In genomic region chr14:103067231-103067954, GRCh38 we compare ENCODE assay signal across 11 cellular contexts. TPM values are rescaled to one million over a fixed set of nuclear protein-coding genes. Genes with fewer than 3 reads are reported as not detected.
DNase-seq lines count a peak whose midpoint lies in the region; ATAC-seq and TF ChIP-seq lines count a peak whose summit lies in the region.
"Had no signal": no experiment of that assay in that cellular context is flagged by ENCODE, and none has a peak within 500 bp of the region (broad histone marks: within the 10 kb centered on the region; RNA-seq: fewer than 3 reads in every experiment).

No MANE protein-coding gene starts in this region.

- H3K4me3 ChIP-seq in right atrium auricular region, result no peak overlapping the region
- H3K4me3 ChIP-seq in spleen, result no peak overlapping the region

- no peak for TF ChIP-seq CTCF in right atrium auricular region (IDR thresholded peaks at IDR 0.05)
- TF ChIP-seq CTCF in spleen (IDR thresholded peaks at IDR 0.05 in 8 of 11, conservative IDR thresholded peaks at IDR 0.05 in 3 of 11), result no peak

- 78 to 89% (median 84%) methylated on average over 8 of the region's 8 CpGs for WGBS in spleen, 5 donors

- DNase-seq in GM04503 (ENCODE audit: low read depth), result peak; percentile 78
- DNase-seq in astrocyte of the hippocampus (ENCODE audit: low read depth, low spot score), result peak; percentile 47
- DNase-seq in right atrium auricular region (ENCODE audit: low spot score), result peak; percentile 76
- DNase-seq in spleen, result peak; percentile 15
- no peak for DNase-seq in NCI-H1092 (lab: John Stamatoyannopoulos, UW)
- no peak for DNase-seq in GDM1 (lab: John Stamatoyannopoulos, UW)
- DNase-seq: activated CD4-positive, alpha-beta T cell treated with anti-CD3 and anti-CD28 coated beads, Interleukin-2, amount 50 U/mL, for 4 hours; DMS53 had no signal

- no peaks in the 10 kb centered on the region for H3K27me3 ChIP-seq in right atrium auricular region
- H3K27me3 ChIP-seq in spleen (replicated peaks in 1 of 7), result peaks cover 0 to 10% (median 0%) of the 10 kb centered on the region in 7 donors

- H3K9me3 ChIP-seq in right atrium auricular region (no peaks in the 10 kb centered on the region), spleen (no peaks in the 10 kb centered on the region)

- TF ChIP-seq POLR2A in spleen (IDR thresholded peaks at IDR 0.05), result no peak

- H3K36me3 ChIP-seq in right atrium auricular region, result no peaks in the 10 kb centered on the region
- no peaks in the 10 kb centered on the region for H3K36me3 ChIP-seq in spleen

- H3K27ac ChIP-seq in right atrium auricular region, result peak overlapping the region; percentile 43 to 51
- H3K27ac ChIP-seq in spleen, result no peak overlapping the region

- ATAC-seq in GM21576 (IDR thresholded peaks at IDR 0.05; ENCODE audit: unreplicated experiment) (no peak), GM21723 (IDR thresholded peaks at IDR 0.05; ENCODE audit: unreplicated experiment) (no peak)

- H3K4me1 ChIP-seq in right atrium auricular region, result peaks cover 0 to 17% of the 10 kb centered on the region in 2 donors
- peaks cover 0 to 34% (median 15%) of the 10 kb centered on the region in 6 donors for H3K4me1 ChIP-seq in spleen

- intact Hi-C loops in spleen (cut with DNase I; ENCODE audit: low total_unique reads), result no loop called here

RNA-seq across cellular contexts. Expression of gene CDC42BPB, which starts 10.0 kb away (rescaled TPM):
- total RNA-seq in right atrium auricular region, result 10 to 100 TPM; 68.0 to 83.4 TPM
- 10 to 100 TPM; 40.2 to 94.5 (median 79.6) TPM for total RNA-seq in spleen
- 10 to 100 TPM in 2 of 3 donors, 1 to 10 TPM in 1; 6.4 to 22.6 (median 10.1) TPM for polyA plus RNA-seq in spleen

RNA-seq across cellular contexts. Expression of gene LBHD2, which starts 16.6 kb away (rescaled TPM):
- not detected for total RNA-seq in right atrium auricular region
- not detected for total RNA-seq in spleen
- under 1 TPM in 2 of 3 donors, not detected in 1; 0.52 to 0.55 TPM for polyA plus RNA-seq in spleen
- total RNA-seq: temporal lobe had no signal

RNA-seq across cellular contexts. Expression of gene EXOC3L4, which starts 27.1 kb away (rescaled TPM):
- total RNA-seq in right atrium auricular region (under 1 TPM in 1 of 2 donors, not detected in 1; 0.37 TPM), spleen (10 to 100 TPM in 4 of 7 donors, 1 to 10 TPM in 3; 2.0 to 30.0 (median 10.5) TPM)
- 10 to 100 TPM; 18.5 to 39.2 (median 25.4) TPM for polyA plus RNA-seq in spleen
- total RNA-seq: temporal lobe had no signal

RNA-seq across cellular contexts. Expression of gene TNFAIP2, which starts 55.9 kb away (rescaled TPM):
- 10 to 100 TPM; 24.5 to 32.2 TPM for total RNA-seq in right atrium auricular region
- total RNA-seq in spleen, result 100 to 1,000 TPM; 147 to 297 (median 261) TPM
- polyA plus RNA-seq in spleen, result 100 to 1,000 TPM in 2 of 3 donors, 10 to 100 TPM in 1; 90.2 to 410 (median 391) TPM

Comparison
In these comparisons a context has a peak if more than half of its experiments do, and no peak if none do; other contexts are left out.
1. DNase-seq: peak in GM04503 (single experiment), astrocyte of the hippocampus (single experiment), right atrium auricular region (single experiment) and spleen (single experiment); none in NCI-H1092 (single experiment) and GDM1 (single experiment).
2. H3K27ac ChIP-seq: peak in right atrium auricular region (2 of 2); none in spleen (0 of 8).